8 cellular contexts compared by ENCODE assay signal in the genomic region with DNA sequence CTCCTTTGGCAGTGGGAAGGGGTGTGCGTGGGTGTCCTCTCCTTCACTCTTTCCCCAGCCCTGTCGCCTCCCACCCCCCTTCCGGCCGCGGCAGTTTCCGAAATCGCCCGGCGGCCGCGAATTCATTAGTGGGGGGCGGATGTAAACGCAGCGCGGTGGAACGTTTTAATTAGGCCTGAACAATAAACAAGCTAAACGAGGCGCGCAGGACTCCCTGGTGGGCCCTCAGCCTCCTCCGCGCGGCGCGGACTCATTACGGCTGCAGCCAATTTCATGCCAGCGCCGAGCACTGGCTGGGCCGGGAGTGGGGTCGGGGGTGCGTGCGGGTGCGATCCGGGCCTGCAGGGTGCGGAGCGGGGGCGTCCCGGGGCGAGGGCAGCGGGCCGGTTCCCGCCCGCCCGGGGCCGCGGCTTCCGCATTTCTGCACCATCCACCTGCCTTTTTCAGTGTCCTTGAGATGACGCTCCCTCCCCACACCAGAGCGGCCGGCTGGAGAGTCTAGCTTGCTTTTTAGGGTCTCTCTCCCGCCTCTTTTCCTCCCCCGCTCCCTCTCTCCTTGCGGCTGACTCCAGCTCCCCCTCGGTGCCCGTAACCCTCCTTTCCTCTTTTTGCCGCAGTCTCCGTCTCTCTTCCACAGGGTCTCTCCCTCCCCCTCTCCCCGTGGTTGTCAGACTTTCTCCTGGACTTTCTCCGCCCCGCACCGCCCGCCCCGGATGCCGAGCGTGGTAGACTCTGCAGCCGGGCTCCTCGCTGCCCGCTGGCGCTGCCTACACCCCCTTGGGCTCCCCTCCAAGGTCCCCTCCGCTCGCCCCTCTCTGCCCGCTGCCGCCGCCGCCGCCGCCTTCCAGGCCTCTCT. TPM values are rescaled to one million over a fixed set of nuclear protein-coding genes. Genes with fewer than 3 reads are reported as not detected.
DNase-seq lines count a peak whose midpoint lies in the region; ATAC-seq and TF ChIP-seq lines count a peak whose summit lies in the region.

A gene (minus strand): TSS at position 644 of the 856 bp plus-strand sequence.

- H3K4me3 ChIP-seq in GM12875 (ENCODE audit: low read depth, low read length) (peak within 1 kb of the TSS; percentile 55), fibroblast of villous mesenchyme (ENCODE audit: low read depth, low read length) (peak within 1 kb of the TSS; percentile 51), trophoblast cell (ENCODE audit: low read depth, low read length) (peak within 1 kb of the TSS; percentile 31)

- TF ChIP-seq CTCF in GM12875 (IDR thresholded peaks at IDR 0.05; ENCODE audit: borderline replicate concordance, insufficient read depth, low read depth, low read length) (no peak), fibroblast of villous mesenchyme (IDR thresholded peaks at IDR 0.05; ENCODE audit: insufficient read depth, low read depth, low read length) (no peak)

- no peaks in the 10 kb centered on the region for H3K36me3 ChIP-seq in trophoblast cell (ENCODE audit: control insufficient read depth in 1 of 2, insufficient read depth in 2 of 2, low read length in 2 of 2)

- H3K23ac ChIP-seq in trophoblast cell (ENCODE audit: low read length): no peak within 1 kb of the TSS

- H3K4ac ChIP-seq in trophoblast cell (ENCODE audit: low read depth, low read length): no peak within 1 kb of the TSS

- H3K4me1 ChIP-seq in trophoblast cell (ENCODE audit: control insufficient read depth in 1 of 2, insufficient read depth in 2 of 2, low read length in 2 of 2): peaks cover 9% of the 10 kb centered on the region in 2 experiments

- no peak within 1 kb of the TSS for H4K12ac ChIP-seq in trophoblast cell (ENCODE audit: low read depth, low read length)

- no peak for DNase-seq in activated CD4-positive, alpha-beta T cell treated with anti-CD3 and anti-CD28 coated beads, Interleukin-2, amount 10 ng/mL, durations not matched to agents 7 days and 5 days
- DNase-seq in fibroblast of villous mesenchyme (ENCODE audit: low read depth): no peak
- DNase-seq in trophoblast cell: peak in 1 of 2 donors; percentile 27
- no peak for DNase-seq in GDM1 (lab: John Stamatoyannopoulos, UW)

- H3K14ac ChIP-seq in trophoblast cell (ENCODE audit: low read length): no peak within 1 kb of the TSS

- peak within 1 kb of the TSS; percentile 32 for H3K4me3 Mint-ChIP-seq in activated CD4-positive, alpha-beta T cell treated with anti-CD3 and anti-CD28 coated beads, Interleukin-2, amount 10 ng/mL, durations not matched to agents 7 days and 5 days

- ATAC-seq in HG03103 (IDR thresholded peaks at IDR 0.05; ENCODE audit: low read depth, unreplicated experiment): peak; percentile 32
- ATAC-seq in GM19328 (IDR thresholded peaks at IDR 0.05; ENCODE audit: unreplicated experiment): no peak
- ATAC-seq in HG03139 (IDR thresholded peaks at IDR 0.05; ENCODE audit: unreplicated experiment): no peak

- H3K9me3 Mint-ChIP-seq in activated CD4-positive, alpha-beta T cell treated with anti-CD3 and anti-CD28 coated beads, Interleukin-2, amount 10 ng/mL, durations not matched to agents 7 days and 5 days: no peaks in the 10 kb centered on the region

- no peak within 1 kb of the TSS for H4K8ac ChIP-seq in trophoblast cell (ENCODE audit: low read depth, low read length)

- peaks cover 7% of the 10 kb centered on the region for H3K27me3 Mint-ChIP-seq in activated CD4-positive, alpha-beta T cell treated with anti-CD3 and anti-CD28 coated beads, Interleukin-2, amount 10 ng/mL, durations not matched to agents 7 days and 5 days

- peaks cover 76% of the 10 kb centered on the region for H3K27me3 ChIP-seq in trophoblast cell (ENCODE audit: insufficient read depth, low read length)

- H2AFZ ChIP-seq in trophoblast cell (ENCODE audit: insufficient read depth, low read length, poor library complexity): no peak within 1 kb of the TSS

- peaks cover 4% of the 10 kb centered on the region for H3K9me3 ChIP-seq in trophoblast cell (ENCODE audit: insufficient read depth, low read depth, low read length)

- no peak within 1 kb of the TSS for H2BK120ac ChIP-seq in trophoblast cell (ENCODE audit: insufficient read depth, low read length, poor library complexity)

- no peak within 1 kb of the TSS for H4K91ac ChIP-seq in trophoblast cell (ENCODE audit: low read depth, low read length)

- H3K27ac ChIP-seq in trophoblast cell (ENCODE audit: low read depth, low read length): no peak within 1 kb of the TSS

- H3K4me2 ChIP-seq in trophoblast cell (ENCODE audit: low read length): peak within 1 kb of the TSS; percentile 56

- H3K9ac ChIP-seq in trophoblast cell (ENCODE audit: low read length): no peak within 1 kb of the TSS

- no CpG with 5 or more reads among the region's 76 CpGs for WGBS in trophoblast cell (ENCODE audit: extremely low coverage, insufficient coverage, insufficient read length)

- no peaks in the 10 kb centered on the region for H3K79me2 ChIP-seq in trophoblast cell (ENCODE audit: control insufficient read depth, insufficient read depth, low read length, poor library complexity)

- POLR2A ChIA-PET in activated CD4-positive, alpha-beta T cell treated with anti-CD3 and anti-CD28 coated beads, Interleukin-2, amount 10 ng/mL, durations not matched to agents 7 days and 5 days (lab: Charles Lee): no interaction called here

- H3K27ac Mint-ChIP-seq in activated CD4-positive, alpha-beta T cell treated with anti-CD3 and anti-CD28 coated beads, Interleukin-2, amount 10 ng/mL, durations not matched to agents 7 days and 5 days: no peak within 1 kb of the TSS

- no peaks in the 10 kb centered on the region for H3K36me3 Mint-ChIP-seq in activated CD4-positive, alpha-beta T cell treated with anti-CD3 and anti-CD28 coated beads, Interleukin-2, amount 10 ng/mL, durations not matched to agents 7 days and 5 days (ENCODE audit: low read depth)

- no peak within 1 kb of the TSS for H2BK12ac ChIP-seq in trophoblast cell (ENCODE audit: low read length)

- no peak within 1 kb of the TSS for H2AK5ac ChIP-seq in trophoblast cell (ENCODE audit: low read length)

- H3K18ac ChIP-seq in trophoblast cell (ENCODE audit: low read length): no peak within 1 kb of the TSS

- peaks cover 23% of the 10 kb centered on the region for H3K4me1 Mint-ChIP-seq in activated CD4-positive, alpha-beta T cell treated with anti-CD3 and anti-CD28 coated beads, Interleukin-2, amount 10 ng/mL, durations not matched to agents 7 days and 5 days

- H2BK5ac ChIP-seq in trophoblast cell (ENCODE audit: low read depth, low read length, poor library complexity): no peak within 1 kb of the TSS

- CTCF ChIA-PET in activated CD4-positive, alpha-beta T cell treated with anti-CD3 and anti-CD28 coated beads, Interleukin-2, amount 10 ng/mL, durations not matched to agents 7 days and 5 days (lab: Charles Lee): interaction anchor here (1.1 to 3.3 kb wide), 2 partner anchors 8 to 53 kb away, joined by 3 to 14 read pairs; no protein-coding TSS in a partner anchor

- H3K79me1 ChIP-seq in trophoblast cell (ENCODE audit: low read length): no peaks in the 10 kb centered on the region

RNA-seq across cellular contexts. Expression of the gene that starts here (rescaled TPM):
- total RNA-seq in activated CD4-positive, alpha-beta T cell treated with anti-CD3 and anti-CD28 coated beads, Interleukin-2, amount 10 ng/mL, durations not matched to agents 7 days and 5 days: not detected
- total RNA-seq in fibroblast of villous mesenchyme: not detected in 2 replicates
- polyA plus RNA-seq in trophoblast cell (2013): not detected in 2 replicates
